In genomic region chr9:119280740-119281485, GRCh38 we compare ENCODE assay signal across 28 cellular contexts.
"Had no signal": no experiment of that assay in that cellular context is flagged by ENCODE, and none has a peak within 500 bp of the region (broad histone marks: within the 10 kb centered on the region; RNA-seq: fewer than 3 reads in every experiment).

No MANE protein-coding gene starts in this region.

- H3K27ac Mint-ChIP-seq: activated naive CD4-positive, alpha-beta T cell treated with anti-CD3 and anti-CD28 coated beads for 36 hours; activated naive CD8-positive, alpha-beta T cell treated with anti-CD3 and anti-CD28 coated beads for 36 hours; activated T-helper 1 cell treated with anti-CD3 and anti-CD28 coated beads, Interleukin-12 subunit alpha, Interleukin-12 subunit beta, Interleukin-2, Interleukin-4 antibody, amounts not matched to agents 30 ng/mL and 10 ng/mL and 1 ng/mL, durations not matched to agents 14 hours and 24 hours and 36 hours; endodermal cell; natural killer cell; stimulated activated effector memory CD8-positive, alpha-beta T cell treated with anti-CD3 and anti-CD28 coated beads, Interleukin-12 subunit alpha, Interleukin-12 subunit beta, amount 100 ng/mL, for 72 hours; stimulated activated naive CD8-positive, alpha-beta T cell treated with anti-CD3 and anti-CD28 coated beads, Interleukin-15, Interleukin-2, amounts not matched to agents 100 ng/mL and 50 ng/mL, for 24 hours; T-helper 1 cell treated with Interleukin-12 subunit alpha and Interleukin-12 subunit beta and Interleukin-4 antibody, amounts not matched to agents 30 μg/mL and 1 μg/mL, for 36 hours had no signal

- H3K4me3 Mint-ChIP-seq: activated naive CD4-positive, alpha-beta T cell treated with anti-CD3 and anti-CD28 coated beads for 36 hours; activated naive CD8-positive, alpha-beta T cell treated with anti-CD3 and anti-CD28 coated beads for 36 hours; activated T-helper 1 cell treated with anti-CD3 and anti-CD28 coated beads, Interleukin-12 subunit alpha, Interleukin-12 subunit beta, Interleukin-2, Interleukin-4 antibody, amounts not matched to agents 30 ng/mL and 10 ng/mL and 1 ng/mL, durations not matched to agents 14 hours and 24 hours and 36 hours; endodermal cell; natural killer cell; stimulated activated effector memory CD8-positive, alpha-beta T cell treated with anti-CD3 and anti-CD28 coated beads, Interleukin-12 subunit alpha, Interleukin-12 subunit beta, amount 100 ng/mL, for 72 hours; stimulated activated naive CD8-positive, alpha-beta T cell treated with anti-CD3 and anti-CD28 coated beads, Interleukin-15, Interleukin-2, amounts not matched to agents 100 ng/mL and 50 ng/mL, for 24 hours; T-helper 1 cell treated with Interleukin-12 subunit alpha and Interleukin-12 subunit beta and Interleukin-4 antibody, amounts not matched to agents 30 μg/mL and 1 μg/mL, for 36 hours had no signal

- H3K4me1 ChIP-seq: adrenal gland, left ventricle myocardium inferior had no signal

- DNase-seq: activated CD4-positive, alpha-beta T cell treated with anti-CD3 and anti-CD28 coated beads for 48 hours; activated CD4-positive, alpha-beta T cell treated with anti-CD3 and anti-CD28 coated beads, Interleukin-2, amount 50 U/mL, for 48 hours; activated CD8-positive, alpha-beta memory T cell treated with anti-CD3 and anti-CD28 coated beads for 24 hours; activated effector memory CD4-positive, alpha-beta T cell treated with anti-CD3 and anti-CD28 coated beads, Interleukin-2, amount 50 U/mL, for 16 hours; activated naive CD4-positive, alpha-beta T cell treated with anti-CD3 and anti-CD28 coated beads for 36 hours; activated naive CD8-positive, alpha-beta T cell treated with anti-CD3 and anti-CD28 coated beads for 36 hours; adrenal gland; aorta; caudate nucleus; endodermal cell; kidney glomerular epithelial cell; left ventricle myocardium inferior; mesendoderm; natural killer cell; stimulated activated CD4-positive, alpha-beta T cell treated with anti-CD3 and anti-CD28 coated beads, Interleukin-4, amount 100 ng/mL, for 24 hours; T1000; trophoblast cell; WERI-Rb-1 had no signal

- H3K4me3 ChIP-seq: adrenal gland, esophagus muscularis mucosa, left ventricle myocardium inferior, lung, skin epidermis, thoracic aorta had no signal

- H3K4me1 Mint-ChIP-seq: activated naive CD8-positive, alpha-beta T cell treated with anti-CD3 and anti-CD28 coated beads for 36 hours; natural killer cell; stimulated activated effector memory CD8-positive, alpha-beta T cell treated with anti-CD3 and anti-CD28 coated beads, Interleukin-12 subunit alpha, Interleukin-12 subunit beta, amount 100 ng/mL, for 72 hours had no signal

- H3K36me3 ChIP-seq: adrenal gland, esophagus muscularis mucosa, left ventricle myocardium inferior, thoracic aorta, WERI-Rb-1 had no signal

- H3K36me3 Mint-ChIP-seq: activated naive CD8-positive, alpha-beta T cell treated with anti-CD3 and anti-CD28 coated beads for 36 hours; natural killer cell; stimulated activated effector memory CD8-positive, alpha-beta T cell treated with anti-CD3 and anti-CD28 coated beads, Interleukin-12 subunit alpha, Interleukin-12 subunit beta, amount 100 ng/mL, for 72 hours had no signal

- ATAC-seq: activated CD4-positive, CD25-positive, alpha-beta regulatory T cell treated with anti-CD3 and anti-CD28 coated beads, Interleukin-2, amount 50 U/mL, for 24 hours; natural killer cell; sciatic nerve; stimulated activated effector memory CD8-positive, alpha-beta T cell treated with anti-CD3 and anti-CD28 coated beads, Interleukin-12 subunit alpha, Interleukin-12 subunit beta, amount 100 ng/mL, for 72 hours had no signal

- H3K27ac ChIP-seq: adrenal gland, esophagus muscularis mucosa, left ventricle myocardium inferior, skin epidermis, thoracic aorta, WERI-Rb-1 had no signal

- H3K9me3 Mint-ChIP-seq: activated naive CD4-positive, alpha-beta T cell treated with anti-CD3 and anti-CD28 coated beads for 36 hours; activated T-helper 1 cell treated with anti-CD3 and anti-CD28 coated beads, Interleukin-12 subunit alpha, Interleukin-12 subunit beta, Interleukin-2, Interleukin-4 antibody, amounts not matched to agents 30 ng/mL and 10 ng/mL and 1 ng/mL, durations not matched to agents 14 hours and 24 hours and 36 hours; endodermal cell; stimulated activated naive CD8-positive, alpha-beta T cell treated with anti-CD3 and anti-CD28 coated beads, Interleukin-15, Interleukin-2, amounts not matched to agents 100 ng/mL and 50 ng/mL, for 24 hours; T-helper 1 cell treated with Interleukin-12 subunit alpha and Interleukin-12 subunit beta and Interleukin-4 antibody, amounts not matched to agents 30 μg/mL and 1 μg/mL, for 36 hours had no signal

- H3K9me3 ChIP-seq: adrenal gland, esophagus muscularis mucosa, left ventricle myocardium inferior, thoracic aorta had no signal
